In the genomic region with DNA sequence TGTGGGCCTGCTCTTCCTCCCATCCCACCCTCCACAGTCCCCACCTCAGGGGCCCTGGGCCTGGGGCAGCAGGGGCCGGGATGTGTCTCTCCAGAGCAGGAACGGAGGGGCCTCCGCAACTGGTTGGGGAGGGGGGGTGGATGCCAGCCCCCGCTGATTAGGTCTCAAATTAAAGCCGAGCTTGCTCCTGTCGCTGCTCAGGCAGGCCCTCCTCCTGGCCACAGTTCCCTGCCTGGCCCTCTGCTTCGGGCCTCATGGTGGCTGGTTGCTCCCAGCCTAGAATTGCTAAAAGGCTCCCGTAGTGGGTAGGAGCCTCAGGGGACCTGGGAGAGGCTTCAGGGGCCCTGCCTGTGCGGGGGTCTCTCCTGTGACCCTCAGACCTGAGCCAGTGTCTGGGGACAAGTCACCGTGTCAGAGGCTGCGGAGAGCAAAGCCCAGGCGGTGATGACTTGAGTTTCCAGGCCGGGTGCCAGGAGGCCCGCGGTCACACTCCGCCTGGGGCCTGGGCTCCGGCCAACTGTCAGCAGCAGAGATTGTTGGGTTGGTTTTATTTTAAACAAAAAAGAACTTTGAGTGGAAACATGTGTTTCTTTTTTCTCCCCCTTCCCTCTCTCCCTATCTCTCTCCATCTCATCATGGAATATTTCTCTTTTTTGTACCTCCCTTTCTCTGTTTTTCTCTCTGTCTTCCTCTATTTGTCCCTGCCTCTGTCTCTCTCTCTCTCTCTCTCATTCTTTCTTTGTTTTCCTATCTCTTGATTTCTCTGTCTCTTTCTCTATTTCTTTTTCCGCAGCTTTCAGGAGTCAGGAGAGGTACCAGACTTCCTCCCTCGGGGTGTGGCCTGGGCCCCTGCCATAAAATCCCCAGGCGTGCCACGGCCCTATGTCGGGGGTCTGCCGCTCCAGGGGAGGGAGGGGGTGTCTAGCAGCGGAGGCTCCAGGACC, we compare ENCODE assay signal across 8 cellular contexts. TPM values are rescaled to one million over a fixed set of nuclear protein-coding genes. Genes with fewer than 3 reads are reported as not detected.
A peak's percentile ranks its signal among the peaks of the same experiment; 100 is the strongest.
DNase-seq lines count a peak whose midpoint lies in the region; FAIRE-seq and TF ChIP-seq lines count a peak whose summit lies in the region.

No MANE protein-coding gene starts in this region.

- TF ChIP-seq POLR2A in H54 (IDR thresholded peaks at IDR 0.05; ENCODE audit: low read depth, low read length): no peak

- CTCF ChIA-PET in GM10248 (lab: Yijun Ruan, JAX): interaction anchor here (0.7 to 1.2 kb wide), 2 partner anchors 13 to 96 kb away, joined by 3 read pairs; no protein-coding TSS in a partner anchor

- H3K4me3 ChIP-seq in epithelial cell of esophagus (ENCODE audit: low read length): no peak overlapping the region
- peak overlapping the region in 1 of 2 donors; percentile 5 for H3K4me3 ChIP-seq in muscle layer of colon (ENCODE audit: low read depth in 1 of 2, low read length in 2 of 2)

- H3K27me3 ChIP-seq in muscle layer of colon (ENCODE audit: control insufficient read depth in 1 of 2, insufficient read depth in 2 of 2, low read length in 2 of 2): no peaks in the 10 kb centered on the region

- no peak for TF ChIP-seq CTCF in epithelial cell of esophagus (IDR thresholded peaks at IDR 0.05; ENCODE audit: insufficient read depth, low read depth, low read length, missing control alignments)
- TF ChIP-seq CTCF in GM10248 (IDR thresholded peaks at IDR 0.05; ENCODE audit: control extremely low read depth, extremely low read depth, low read depth, missing control alignments): no peak

- H3K36me3 ChIP-seq in muscle layer of colon (ENCODE audit: insufficient read depth, low read length): no peaks in the 10 kb centered on the region

- no peak for FAIRE-seq in H54 (lab: Jason Lieb, UNC)

- no peaks in the 10 kb centered on the region for H3K9me3 ChIP-seq in muscle layer of colon (ENCODE audit: low read length)

- peak overlapping the region; percentile 88 for H3K27ac ChIP-seq in muscle layer of colon (ENCODE audit: low read depth, low read length)

- POLR2A ChIA-PET in GM10248 (lab: Yijun Ruan, JAX): no interaction called here

- peaks cover 53% of the 10 kb centered on the region for H3K4me1 ChIP-seq in muscle layer of colon (ENCODE audit: insufficient read depth, low read length)

- H3K9ac ChIP-seq in muscle layer of colon (ENCODE audit: low read length): peak overlapping the region; percentile 58

- DNase-seq in C1 segment of cervical spinal cord (lab: John Stamatoyannopoulos, UW): peak in 11 of 14 donors; percentile 30 to 73 (median 58)
- peak; percentile 69 for DNase-seq in epithelial cell of esophagus (ENCODE audit: low read depth)
- no peak for DNase-seq in COR-L47 (lab: John Stamatoyannopoulos, UW)
- no peak for DNase-seq in GM10248 (ENCODE audit: extremely low spot score)
- DNase-seq in NCI-H2107 (lab: John Stamatoyannopoulos, UW): no peak
- DNase-seq in H54 (ENCODE audit: insufficient read length, low spot score): no peak

TF ChIP-seq in PFSK-1, 5 proteins besides CTCF, POLR2A, EP300 and RAD21:
- TF ChIP-seq FOXP2 (optimal IDR thresholded peaks at IDR 0.05; ENCODE audit: borderline replicate concordance, extremely low read depth, extremely low read length, insufficient read depth): peak; percentile 50
- TF ChIP-seq, protein P1, sequence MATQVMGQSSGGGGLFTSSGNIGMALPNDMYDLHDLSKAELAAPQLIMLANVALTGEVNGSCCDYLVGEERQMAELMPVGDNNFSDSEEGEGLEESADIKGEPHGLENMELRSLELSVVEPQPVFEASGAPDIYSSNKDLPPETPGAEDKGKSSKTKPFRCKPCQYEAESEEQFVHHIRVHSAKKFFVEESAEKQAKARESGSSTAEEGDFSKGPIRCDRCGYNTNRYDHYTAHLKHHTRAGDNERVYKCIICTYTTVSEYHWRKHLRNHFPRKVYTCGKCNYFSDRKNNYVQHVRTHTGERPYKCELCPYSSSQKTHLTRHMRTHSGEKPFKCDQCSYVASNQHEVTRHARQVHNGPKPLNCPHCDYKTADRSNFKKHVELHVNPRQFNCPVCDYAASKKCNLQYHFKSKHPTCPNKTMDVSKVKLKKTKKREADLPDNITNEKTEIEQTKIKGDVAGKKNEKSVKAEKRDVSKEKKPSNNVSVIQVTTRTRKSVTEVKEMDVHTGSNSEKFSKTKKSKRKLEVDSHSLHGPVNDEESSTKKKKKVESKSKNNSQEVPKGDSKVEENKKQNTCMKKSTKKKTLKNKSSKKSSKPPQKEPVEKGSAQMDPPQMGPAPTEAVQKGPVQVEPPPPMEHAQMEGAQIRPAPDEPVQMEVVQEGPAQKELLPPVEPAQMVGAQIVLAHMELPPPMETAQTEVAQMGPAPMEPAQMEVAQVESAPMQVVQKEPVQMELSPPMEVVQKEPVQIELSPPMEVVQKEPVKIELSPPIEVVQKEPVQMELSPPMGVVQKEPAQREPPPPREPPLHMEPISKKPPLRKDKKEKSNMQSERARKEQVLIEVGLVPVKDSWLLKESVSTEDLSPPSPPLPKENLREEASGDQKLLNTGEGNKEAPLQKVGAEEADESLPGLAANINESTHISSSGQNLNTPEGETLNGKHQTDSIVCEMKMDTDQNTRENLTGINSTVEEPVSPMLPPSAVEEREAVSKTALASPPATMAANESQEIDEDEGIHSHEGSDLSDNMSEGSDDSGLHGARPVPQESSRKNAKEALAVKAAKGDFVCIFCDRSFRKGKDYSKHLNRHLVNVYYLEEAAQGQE (IDR thresholded peaks at IDR 0.05; ENCODE audit: insufficient read depth in 1 of 2, low read depth in 2 of 2, low read length in 2 of 2): no peak

RNA-seq across cellular contexts. Expression of a gene that starts 20.0 kb away (rescaled TPM):
- polyA plus RNA-seq in PFSK-1 (2012; ENCODE audit: insufficient read length, low read depth): 294 TPM

RNA-seq across cellular contexts. Expression of a gene that starts 36.6 kb away (rescaled TPM):
- 12.0 TPM for polyA plus RNA-seq in PFSK-1 (2012; ENCODE audit: insufficient read length, low read depth)

Comparison
In these comparisons a context has a peak if more than half of its experiments do, and no peak if none do; other contexts are left out.
1. DNase-seq: peak in C1 segment of cervical spinal cord (11 of 14) and epithelial cell of esophagus (single experiment); none in COR-L47 (single experiment), GM10248 (single experiment), NCI-H2107 (single experiment) and H54 (single experiment).